In genomic region chr7:142718314-142718713, GRCh38 we compare ENCODE assay signal across 26 cellular contexts. TPM values are rescaled to one million over a fixed set of nuclear protein-coding genes. Genes with fewer than 3 reads are reported as not detected.
DNase-seq lines count a peak whose midpoint lies in the region; ATAC-seq, FAIRE-seq and TF ChIP-seq lines count a peak whose summit lies in the region.
"Had no signal": no experiment of that assay in that cellular context is flagged by ENCODE, and none has a peak within 500 bp of the region (broad histone marks: within the 10 kb centered on the region; RNA-seq: fewer than 3 reads in every experiment).

No MANE protein-coding gene starts in this region.

- DNase-seq in activated T-cell treated with anti-CD3 and anti-CD28 coated beads, Interleukin-2, amount 50 U/mL, for 24 hours = no peak
- no peak for DNase-seq in activated T-cell treated with anti-CD3 and anti-CD28 coated beads, Interleukin-2, amount 50 U/mL, for 1 hour
- DNase-seq in HL-60 (ENCODE audit: low read depth in 1 of 2, low spot score in 1 of 2) = no peak
- no peak for DNase-seq in pancreas
- no peak for DNase-seq in progenitor cell of endocrine pancreas (ENCODE audit: low spot score, unreplicated experiment)
- no peak for DNase-seq in NCI-H1436 (lab: John Stamatoyannopoulos, UW)
- DNase-seq in SW 1271 (lab: John Stamatoyannopoulos, UW) = no peak
- DNase-seq: amygdala; BE2C; foreskin melanocyte; KBM-7; mesenchymal stem cell; NCI-H146; NCI-H510A; NK-92 treated with Interleukin-12 subunit alpha and Interleukin-12 subunit beta, amount 100 ng/mL, for 24 hours; nucleus accumbens; SHP77; stimulated activated CD4-positive, alpha-beta T cell treated with anti-CD3 and anti-CD28 coated beads, Interleukin-2, amount 100 ng/mL, for 24 hours had no signal

- peak overlapping the region; percentile 61 for H3K4me3 Mint-ChIP-seq in activated T-cell treated with anti-CD3 and anti-CD28 coated beads, Interleukin-2, amount 50 U/mL, for 24 hours
- H3K4me3 Mint-ChIP-seq in activated naive CD8-positive, alpha-beta T cell = peak overlapping the region; percentile 10
- H3K4me3 Mint-ChIP-seq in progenitor cell of endocrine pancreas (ENCODE audit: low read depth) = no peak overlapping the region

- H3K4me1 Mint-ChIP-seq in activated T-cell treated with anti-CD3 and anti-CD28 coated beads, Interleukin-2, amount 50 U/mL, for 24 hours (ENCODE audit: low read depth) = peaks cover 53% of the 10 kb centered on the region
- H3K4me1 Mint-ChIP-seq in activated naive CD8-positive, alpha-beta T cell (ENCODE audit: low read depth) = peaks cover 40% of the 10 kb centered on the region
- H3K4me1 Mint-ChIP-seq in progenitor cell of endocrine pancreas (ENCODE audit: low read depth) = no peaks in the 10 kb centered on the region

- H3K27me3 ChIP-seq in HL-60 (ENCODE audit: insufficient read depth, poor library complexity, severe bottlenecking) = no peaks in the 10 kb centered on the region
- no peaks in the 10 kb centered on the region for H3K27me3 ChIP-seq in pancreas
- H3K27me3 ChIP-seq: BE2C had no signal

- H3K4me3 ChIP-seq in HL-60 (replicated peaks; ENCODE audit: insufficient read depth, low read length) = no peak overlapping the region
- no peak overlapping the region for H3K4me3 ChIP-seq in pancreas
- H3K4me3 ChIP-seq: coronary artery had no signal

- no peak for FAIRE-seq in pancreas (lab: Jason Lieb, UNC)
- FAIRE-seq: bronchial epithelial cell had no signal

- 25 to 26% methylated on average over 1 of the region's 1 CpG for WGBS in pancreas, 2 donors

- ATAC-seq in pancreas = peak; percentile 27 to 76 (median 66)
- ATAC-seq: esophagus mucosa, left lobe of liver had no signal

- intact Hi-C loops in pancreas (cut with DNase I) = no loop called here

- no peaks in the 10 kb centered on the region for H3K36me3 Mint-ChIP-seq in activated T-cell treated with anti-CD3 and anti-CD28 coated beads, Interleukin-2, amount 50 U/mL, for 24 hours (ENCODE audit: low read depth)
- H3K36me3 Mint-ChIP-seq in activated naive CD8-positive, alpha-beta T cell = no peaks in the 10 kb centered on the region
- H3K36me3 Mint-ChIP-seq in progenitor cell of endocrine pancreas (ENCODE audit: insufficient read depth) = no peaks in the 10 kb centered on the region

- no peaks in the 10 kb centered on the region for H3K9me3 ChIP-seq in pancreas
- H3K9me3 ChIP-seq: BE2C had no signal

- H3K27me3 Mint-ChIP-seq in activated T-cell treated with anti-CD3 and anti-CD28 coated beads, Interleukin-2, amount 50 U/mL, for 24 hours = no peaks in the 10 kb centered on the region
- no peaks in the 10 kb centered on the region for H3K27me3 Mint-ChIP-seq in activated naive CD8-positive, alpha-beta T cell
- peaks cover 25% of the 10 kb centered on the region for H3K27me3 Mint-ChIP-seq in progenitor cell of endocrine pancreas

- H3K9me3 Mint-ChIP-seq in activated T-cell treated with anti-CD3 and anti-CD28 coated beads, Interleukin-2, amount 50 U/mL, for 24 hours = no peaks in the 10 kb centered on the region
- no peaks in the 10 kb centered on the region for H3K9me3 Mint-ChIP-seq in activated naive CD8-positive, alpha-beta T cell (ENCODE audit: low read depth)
- H3K9me3 Mint-ChIP-seq in progenitor cell of endocrine pancreas (ENCODE audit: low read depth) = no peaks in the 10 kb centered on the region
- H3K9me3 Mint-ChIP-seq: activated T-helper 2 cell treated with anti-CD3 and anti-CD28 coated beads, Interferon-gamma antibody, Interleukin-2, Interleukin-4, amounts not matched to agents 10 μg/mL and 5 μg/mL and 100 μg/mL, durations not matched to agents 14 hours and 24 hours and 36 hours had no signal

- peaks cover 0 to 19% (median 11%) of the 10 kb centered on the region in 3 donors for H3K4me1 ChIP-seq in pancreas
- H3K4me1 ChIP-seq: BE2C had no signal

- TF ChIP-seq CTCF in HL-60 (IDR thresholded peaks at IDR 0.05; ENCODE audit: insufficient read depth, low read length) (no peak), pancreas (IDR thresholded peaks at IDR 0.05) (no peak), progenitor cell of endocrine pancreas (IDR thresholded peaks at IDR 0.05; ENCODE audit: unreplicated experiment) (no peak)

- no peaks in the 10 kb centered on the region for H3K36me3 ChIP-seq in pancreas
- H3K36me3 ChIP-seq: BE2C had no signal

- H3K27ac Mint-ChIP-seq in activated T-cell treated with anti-CD3 and anti-CD28 coated beads, Interleukin-2, amount 50 U/mL, for 24 hours = no peak overlapping the region
- no peak overlapping the region for H3K27ac Mint-ChIP-seq in activated naive CD8-positive, alpha-beta T cell
- no peak overlapping the region for H3K27ac Mint-ChIP-seq in progenitor cell of endocrine pancreas

- H3K27ac ChIP-seq in HL-60 (replicated peaks) = peak overlapping the region; percentile 80
- H3K27ac ChIP-seq in pancreas = peak overlapping the region in 2 of 4 donors; percentile 1 to 28
- H3K27ac ChIP-seq: coronary artery had no signal

RNA-seq across cellular contexts. Expression of gene PRSS1, which starts 31.0 kb away (rescaled TPM):
- total RNA-seq in pancreas (over 10,000 TPM; 23,499 to 66,172 (median 43,326) TPM), progenitor cell of endocrine pancreas (26.9 and 32.1 TPM in 2 replicates)
- over 10,000 TPM; 22,582 to 45,101 TPM for polyA plus RNA-seq in pancreas
- total RNA-seq: activated T-helper 2 cell treated with anti-CD3 and anti-CD28 coated beads, Interferon-gamma antibody, Interleukin-2, Interleukin-4, amounts not matched to agents 10 μg/mL and 5 μg/mL and 100 μg/mL, durations not matched to agents 14 hours and 24 hours and 36 hours; esophagus mucosa; skeletal muscle tissue; ureter had no signal

RNA-seq across cellular contexts. Expression of gene PRSS2, which starts 52.5 kb away (rescaled TPM):
- over 10,000 TPM; 42,431 to 136,252 (median 67,286) TPM for total RNA-seq in pancreas
- over 10,000 TPM; 25,162 to 43,147 TPM for polyA plus RNA-seq in pancreas
- total RNA-seq in progenitor cell of endocrine pancreas = 3.9 and 5.3 TPM in 2 replicates
- total RNA-seq: activated T-helper 2 cell treated with anti-CD3 and anti-CD28 coated beads, Interferon-gamma antibody, Interleukin-2, Interleukin-4, amounts not matched to agents 10 μg/mL and 5 μg/mL and 100 μg/mL, durations not matched to agents 14 hours and 24 hours and 36 hours; bronchial epithelial cell; esophagus mucosa; skeletal muscle tissue; ureter had no signal

Comparison
In these comparisons a context has a peak if more than half of its experiments do, and no peak if none do; other contexts are left out.
1. RNA of gene PRSS1, which starts 31.0 kb away (total RNA-seq): 23,499 to 66,172 TPM in pancreas; 26.9 to 32.1 TPM in progenitor cell of endocrine pancreas; every median in the first group is over 100 times any median in the second.
2. RNA of gene PRSS2, which starts 52.5 kb away (total RNA-seq): 42,431 to 136,252 TPM in pancreas; 3.9 to 5.3 TPM in progenitor cell of endocrine pancreas; every median in the first group is over 1,000 times any median in the second.